ENCODE assay signal across 1 cellular context in genomic region chr10:70656489-70656888, GRCh38.
TF ChIP-seq lines count a peak whose summit lies in the region.

No MANE protein-coding gene starts in this region.

TF ChIP-seq in K562, 482 proteins besides CTCF, POLR2A, EP300 and RAD21 (continued from another document and continues in another):
- TF ChIP-seq, protein P1, sequence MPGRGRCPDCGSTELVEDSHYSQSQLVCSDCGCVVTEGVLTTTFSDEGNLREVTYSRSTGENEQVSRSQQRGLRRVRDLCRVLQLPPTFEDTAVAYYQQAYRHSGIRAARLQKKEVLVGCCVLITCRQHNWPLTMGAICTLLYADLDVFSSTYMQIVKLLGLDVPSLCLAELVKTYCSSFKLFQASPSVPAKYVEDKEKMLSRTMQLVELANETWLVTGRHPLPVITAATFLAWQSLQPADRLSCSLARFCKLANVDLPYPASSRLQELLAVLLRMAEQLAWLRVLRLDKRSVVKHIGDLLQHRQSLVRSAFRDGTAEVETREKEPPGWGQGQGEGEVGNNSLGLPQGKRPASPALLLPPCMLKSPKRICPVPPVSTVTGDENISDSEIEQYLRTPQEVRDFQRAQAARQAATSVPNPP (IDR thresholded peaks at IDR 0.05; ENCODE audit: borderline replicate concordance, insufficient read depth, insufficient read length): no peak
- TF ChIP-seq IFI16 (CRISPR knock-in tag; IDR thresholded peaks at IDR 0.05) (no peak), CREM (IDR thresholded peaks at IDR 0.05; ENCODE audit: low read depth) (0 out of 2 replicates have a peak, but pooled peaks have one; percentile 51), MIER1 (IDR thresholded peaks at IDR 0.05; ENCODE audit: low read depth) (no peak), ZNF589 (CRISPR knock-in tag; IDR thresholded peaks at IDR 0.05; ENCODE audit: low read depth) (no peak), CBFA2T3 (IDR thresholded peaks at IDR 0.05) (no peak), SRSF1 (IDR thresholded peaks at IDR 0.05; ENCODE audit: low read depth, low read length) (no peak), ATF7 (IDR thresholded peaks at IDR 0.05) (peak; percentile 77), TEAD1 (CRISPR knock-in tag; IDR thresholded peaks at IDR 0.05) (no peak), ZNF217 (CRISPR knock-in tag; IDR thresholded peaks at IDR 0.05) (no peak), ZNF57 (CRISPR knock-in tag; IDR thresholded peaks at IDR 0.05) (no peak), ZNF274 (IDR thresholded peaks at IDR 0.05; ENCODE audit: borderline replicate concordance, low read depth, low read length) (no peak), CTBP1 (IDR thresholded peaks at IDR 0.05; ENCODE audit: borderline replicate concordance) (peak; percentile 84), CSDE1 (IDR thresholded peaks at IDR 0.05) (no peak), ZNF197 (CRISPR knock-in tag; IDR thresholded peaks at IDR 0.05; ENCODE audit: low read depth) (no peak), DPF2 (IDR thresholded peaks at IDR 0.05) (peak; percentile 63), FOS (IDR thresholded peaks at IDR 0.05; ENCODE audit: extremely low read depth, insufficient read length) (no peak), ZNF224 (CRISPR knock-in tag; IDR thresholded peaks at IDR 0.05) (no peak), HDGF (IDR thresholded peaks at IDR 0.05) (no peak), L3MBTL2 (IDR thresholded peaks at IDR 0.05) (no peak), HDAC1 (IDR thresholded peaks at IDR 0.05) (0 out of 4 replicates have a peak, but pooled peaks of 1 of the 2 experiments have one; percentile 45), SMARCA5 (IDR thresholded peaks at IDR 0.05) (peak; percentile 68), CBX2 (IDR thresholded peaks at IDR 0.05; ENCODE audit: insufficient read depth, low read length, poor library complexity, severe bottlenecking) (no peak), TAF9B (IDR thresholded peaks at IDR 0.05; ENCODE audit: partially characterized antibody) (no peak), ZNF79 (CRISPR knock-in tag; IDR thresholded peaks at IDR 0.05; ENCODE audit: low read depth) (no peak), CCAR2 (IDR thresholded peaks at IDR 0.05; ENCODE audit: low read depth, low read length) (no peak), E2F6 (IDR thresholded peaks at IDR 0.05; ENCODE audit: borderline replicate concordance in 1 of 2, extremely low read depth in 1 of 2, insufficient read depth in 1 of 2, insufficient read length in 1 of 2, low read depth in 1 of 2, low read length in 1 of 2, poor library complexity in 1 of 2, severe bottlenecking in 1 of 2) (no peak), ZNF592 (IDR thresholded peaks at IDR 0.05) (peak; percentile 34; the same call in 1 of the 2 replicates), NFE2L1 (tag; IDR thresholded peaks at IDR 0.05; ENCODE audit: borderline replicate concordance, low read depth) (no peak), PKNOX1 (IDR thresholded peaks at IDR 0.05) (no peak), ZNF668 (CRISPR knock-in tag; IDR thresholded peaks at IDR 0.05) (no peak), C11orf30 (IDR thresholded peaks at IDR 0.05; ENCODE audit: low read depth) (no peak), ZNF586 (CRISPR knock-in tag; conservative IDR thresholded peaks at IDR 0.05) (no peak), KLF16 (IDR thresholded peaks at IDR 0.05) (no peak), ARID3B (CRISPR knock-in tag; IDR thresholded peaks at IDR 0.05; ENCODE audit: borderline replicate concordance) (no peak), STAT5A (IDR thresholded peaks at IDR 0.05; ENCODE audit: borderline replicate concordance, low read length) (no peak), CBFB (CRISPR knock-in tag; IDR thresholded peaks at IDR 0.05) (no peak), TAF1 (IDR thresholded peaks at IDR 0.05; ENCODE audit: control insufficient read depth, extremely low read depth, insufficient read depth, low read length, severe bottlenecking) (no peak), JUN (IDR thresholded peaks at IDR 0.05; ENCODE audit: borderline replicate concordance, low read depth, low read length) (peak; percentile 98), JUN (CRISPR knock-in tag; IDR thresholded peaks at IDR 0.05; ENCODE audit: borderline replicate concordance) (no peak)
- TF ChIP-seq, protein P2, sequence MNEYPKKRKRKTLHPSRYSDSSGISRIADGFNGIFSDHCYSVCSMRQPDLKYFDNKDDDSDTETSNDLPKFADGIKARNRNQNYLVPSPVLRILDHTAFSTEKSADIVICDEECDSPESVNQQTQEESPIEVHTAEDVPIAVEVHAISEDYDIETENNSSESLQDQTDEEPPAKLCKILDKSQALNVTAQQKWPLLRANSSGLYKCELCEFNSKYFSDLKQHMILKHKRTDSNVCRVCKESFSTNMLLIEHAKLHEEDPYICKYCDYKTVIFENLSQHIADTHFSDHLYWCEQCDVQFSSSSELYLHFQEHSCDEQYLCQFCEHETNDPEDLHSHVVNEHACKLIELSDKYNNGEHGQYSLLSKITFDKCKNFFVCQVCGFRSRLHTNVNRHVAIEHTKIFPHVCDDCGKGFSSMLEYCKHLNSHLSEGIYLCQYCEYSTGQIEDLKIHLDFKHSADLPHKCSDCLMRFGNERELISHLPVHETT (CRISPR knock-in tag; conservative IDR thresholded peaks at IDR 0.05 in 1 of 2, IDR thresholded peaks at IDR 0.05 in 1 of 2): peak in 1 of 2 experiments; percentile 49; a peak in 1 of 4 replicates
- TF ChIP-seq, protein P3, sequence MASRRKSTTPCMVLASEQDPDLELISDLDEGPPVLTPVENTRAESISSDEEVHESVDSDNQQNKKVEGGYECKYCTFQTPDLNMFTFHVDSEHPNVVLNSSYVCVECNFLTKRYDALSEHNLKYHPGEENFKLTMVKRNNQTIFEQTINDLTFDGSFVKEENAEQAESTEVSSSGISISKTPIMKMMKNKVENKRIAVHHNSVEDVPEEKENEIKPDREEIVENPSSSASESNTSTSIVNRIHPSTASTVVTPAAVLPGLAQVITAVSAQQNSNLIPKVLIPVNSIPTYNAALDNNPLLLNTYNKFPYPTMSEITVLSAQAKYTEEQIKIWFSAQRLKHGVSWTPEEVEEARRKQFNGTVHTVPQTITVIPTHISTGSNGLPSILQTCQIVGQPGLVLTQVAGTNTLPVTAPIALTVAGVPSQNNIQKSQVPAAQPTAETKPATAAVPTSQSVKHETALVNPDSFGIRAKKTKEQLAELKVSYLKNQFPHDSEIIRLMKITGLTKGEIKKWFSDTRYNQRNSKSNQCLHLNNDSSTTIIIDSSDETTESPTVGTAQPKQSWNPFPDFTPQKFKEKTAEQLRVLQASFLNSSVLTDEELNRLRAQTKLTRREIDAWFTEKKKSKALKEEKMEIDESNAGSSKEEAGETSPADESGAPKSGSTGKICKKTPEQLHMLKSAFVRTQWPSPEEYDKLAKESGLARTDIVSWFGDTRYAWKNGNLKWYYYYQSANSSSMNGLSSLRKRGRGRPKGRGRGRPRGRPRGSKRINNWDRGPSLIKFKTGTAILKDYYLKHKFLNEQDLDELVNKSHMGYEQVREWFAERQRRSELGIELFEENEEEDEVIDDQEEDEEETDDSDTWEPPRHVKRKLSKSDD (conservative IDR thresholded peaks at IDR 0.05; ENCODE audit: low read length): no peak
